ENCODE assay signal across 36 cellular contexts in genomic region chr1:169804941-169805340, GRCh38.
"Had no signal": no experiment of that assay in that cellular context is flagged by ENCODE, and none has a peak within 500 bp of the region (broad histone marks: within the 10 kb centered on the region; RNA-seq: fewer than 3 reads in every experiment).

No MANE protein-coding gene starts in this region.

- H3K27me3 ChIP-seq: MG63 had no signal

- H3K4me3 ChIP-seq: MG63 had no signal

- H3K9me3 ChIP-seq: MG63 had no signal

- DNase-seq: Karpas-422, Kasumi-1, KG1, MG63, MM.1S, MV-4-11, NCI-H1048, NCI-H1092, NCI-H1092 treated with DMSO at 0.1 percent for 48 hours, NCI-H1105, NCI-H1417, NCI-H1417 treated with DMSO at 0.1 percent for 48 hours, NCI-H1436, NCI-H1436 treated with DMSO at 0.1 percent for 48 hours, NCI-H146, NCI-H1694, NCI-H1694 treated with DMSO at 0.1 percent for 48 hours, NCI-H187, NCI-H187 treated with DMSO at 0.1 percent for 48 hours, NCI-H1930, NCI-H2029, NCI-H2029 treated with DMSO at 0.1 percent for 48 hours, NCI-H2081, NCI-H2081 treated with DMSO at 0.1 percent for 48 hours, NCI-H2107, NCI-H2171, NCI-H2171 treated with DMSO at 0.1 percent for 48 hours, NCI-H2227 treated with DMSO at 0.1 percent for 48 hours, NCI-H226, NCI-H345, NCI-H446, NCI-H446 treated with DMSO at 0.1 percent for 48 hours, NCI-H510A, NCI-H510A treated with DMSO at 0.1 percent for 48 hours, NCI-H524, NCI-H524 treated with DMSO at 0.1 percent for 48 hours had no signal
